Comparison of ENCODE assay signal across 29 cellular contexts in the genomic region with DNA sequence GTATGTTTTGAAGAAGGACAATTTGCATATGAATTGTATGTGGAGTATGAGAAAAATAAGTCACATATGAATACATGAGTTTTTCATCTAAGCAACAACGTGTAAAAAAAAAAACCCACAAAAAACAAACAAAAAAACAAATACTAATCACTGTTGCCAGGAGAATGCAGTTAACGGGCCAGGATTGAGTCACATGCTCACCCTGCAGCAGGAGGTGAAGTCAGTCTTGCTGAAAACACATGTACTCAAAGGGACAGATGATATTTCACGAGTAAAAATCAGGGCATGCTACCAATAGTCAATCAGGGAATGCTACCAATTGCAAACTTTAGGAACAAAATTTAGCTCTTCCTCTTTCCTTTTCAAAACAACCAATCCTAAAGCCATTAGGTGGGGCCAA. TPM values are rescaled to one million over a fixed set of nuclear protein-coding genes. Genes with fewer than 3 reads are reported as not detected.
"Had no signal": no experiment of that assay in that cellular context is flagged by ENCODE, and none has a peak within 500 bp of the region (broad histone marks: within the 10 kb centered on the region; RNA-seq: fewer than 3 reads in every experiment).

No MANE protein-coding gene starts in this region.

- H3K4me1 ChIP-seq: body of pancreas had no signal

- H3K27me3 ChIP-seq: adrenal gland, body of pancreas, esophagus muscularis mucosa, gastroesophageal sphincter had no signal

- DNase-seq: activated B cell treated with CpG ODN at 0.5 μM for 24 hours; activated CD4-positive, alpha-beta T cell treated with anti-CD3 and anti-CD28 coated beads for 48 hours; activated CD4-positive, alpha-beta T cell treated with anti-CD3 and anti-CD28 coated beads, Interleukin-2, amount 50 U/mL, for 1 hour; activated CD4-positive, alpha-beta T cell treated with anti-CD3 and anti-CD28 coated beads, Interleukin-2, amount 50 U/mL, for 48 hours; activated CD8-positive, alpha-beta memory T cell treated with anti-CD3 and anti-CD28 coated beads for 24 hours; activated CD8-positive, alpha-beta T cell treated with anti-CD3 and anti-CD28 coated beads for 36 hours; activated effector memory CD4-positive, alpha-beta T cell treated with anti-CD3 and anti-CD28 coated beads, Interleukin-2, amount 50 U/mL, for 16 hours; activated naive CD4-positive, alpha-beta T cell treated with anti-CD3 and anti-CD28 coated beads for 36 hours; activated naive CD8-positive, alpha-beta T cell treated with anti-CD3 and anti-CD28 coated beads for 36 hours; activated naive CD8-positive, alpha-beta T cell treated with anti-CD3 and anti-CD28 coated beads, Interleukin-2, amount 50 U/mL, for 24 hours; activated T-cell treated with anti-CD3 and anti-CD28 coated beads, Interleukin-2, amount 50 U/mL, for 48 hours; adrenal gland; amygdala; aorta; body of pancreas; caudate nucleus; cortex of kidney; dermis blood vessel endothelial cell; effector CD4-positive, alpha-beta T cell; effector memory CD8-positive, alpha-beta T cell; erythroblast; foreskin melanocyte; hippocampal formation; T-helper 17 cell; T1000; WERI-Rb-1 had no signal

- H3K36me3 ChIP-seq: adrenal gland, esophagus muscularis mucosa, gastroesophageal sphincter, WERI-Rb-1 had no signal

- ATAC-seq: activated CD4-positive, CD25-positive, alpha-beta regulatory T cell treated with anti-CD3 and anti-CD28 coated beads, Interleukin-2, amount 50 U/mL, for 24 hours; activated CD8-positive, alpha-beta T cell treated with anti-CD3 and anti-CD28 coated beads for 36 hours; activated naive CD8-positive, alpha-beta T cell treated with anti-CD3 and anti-CD28 coated beads, Interleukin-2, amount 50 U/mL, for 24 hours; body of pancreas; effector memory CD8-positive, alpha-beta T cell; gastroesophageal sphincter; T-helper 17 cell had no signal

- H3K9me3 ChIP-seq: adrenal gland, body of pancreas, esophagus muscularis mucosa, gastroesophageal sphincter had no signal

- H3K27ac ChIP-seq: adrenal gland, body of pancreas, esophagus muscularis mucosa, gastroesophageal sphincter, WERI-Rb-1 had no signal

- H3K4me3 ChIP-seq: adrenal gland, body of pancreas, esophagus muscularis mucosa, gastroesophageal sphincter had no signal

RNA-seq across cellular contexts. Expression of gene DCLK2, which starts 10.4 kb away (rescaled TPM):
- total RNA-seq: activated CD8-positive, alpha-beta T cell treated with anti-CD3 and anti-CD28 coated beads for 36 hours; activated naive CD4-positive, alpha-beta T cell treated with anti-CD3 and anti-CD28 coated beads for 36 hours; activated naive CD8-positive, alpha-beta T cell treated with anti-CD3 and anti-CD28 coated beads for 36 hours; T-helper 17 cell had no signal
